ENCODE assay signal across 8 cellular contexts in genomic region chr20:62368629-62369507, GRCh38. TPM values are rescaled to one million over a fixed set of nuclear protein-coding genes. Genes with fewer than 3 reads are reported as not detected.
DNase-seq lines count a peak whose midpoint lies in the region; ATAC-seq and TF ChIP-seq lines count a peak whose summit lies in the region.

No MANE protein-coding gene starts in this region.

- peak; percentile 59 for TF ChIP-seq CTCF in CD14-positive monocyte (IDR thresholded peaks at IDR 0.05)
- TF ChIP-seq CTCF in body of pancreas (IDR thresholded peaks at IDR 0.05) = peak in 4 of 7 experiments; percentile 15 to 34 (median 20)
- peak in 1 of 2 experiments; percentile 45 for TF ChIP-seq CTCF in tibial artery (IDR thresholded peaks at IDR 0.05)

- intact Hi-C loops in CD14-positive monocyte (cut with micrococcal nuclease) (no loop called here), body of pancreas (cut with DNase I) (no loop called here), tibial artery (cut with DNase I; ENCODE audit: low total_unique reads) (no loop called here)

- H3K9me3 Mint-ChIP-seq in CD14-positive monocyte = peaks cover 0 to 10% (median 2%) of the 10 kb centered on the region in 7 donors
- no peaks in the 10 kb centered on the region for H3K9me3 Mint-ChIP-seq in activated T-cell treated with anti-CD3 and anti-CD28 coated beads, Interleukin-2, amount 50 U/mL, for 24 hours

- H3K36me3 ChIP-seq in body of pancreas (replicated peaks in 1 of 2; ENCODE audit: insufficient read depth in 1 of 2, low read depth in 2 of 2) = no peaks in the 10 kb centered on the region
- H3K36me3 ChIP-seq in tibial artery = no peaks in the 10 kb centered on the region

- DNase-seq in CD14-positive monocyte (ENCODE audit: low spot score) = no peak
- DNase-seq in HuH-7 (ENCODE audit: low spot score) = peak; percentile 97
- DNase-seq in body of pancreas = peak in 3 of 4 donors; percentile 54 to 72 (median 58)
- DNase-seq in kidney glomerular epithelial cell (lab: John Stamatoyannopoulos, UW) = peak; percentile 89
- peak in 1 of 2 donors; percentile 85 for DNase-seq in tibial artery
- DNase-seq in activated T-cell treated with anti-CD3 and anti-CD28 coated beads, Interleukin-2, amount 50 U/mL, for 24 hours = no peak

- TF ChIP-seq POLR2A in body of pancreas (IDR thresholded peaks at IDR 0.05) = no peak

- H3K36me3 Mint-ChIP-seq in CD14-positive monocyte = no peaks in the 10 kb centered on the region
- no peaks in the 10 kb centered on the region for H3K36me3 Mint-ChIP-seq in activated T-cell treated with anti-CD3 and anti-CD28 coated beads, Interleukin-2, amount 50 U/mL, for 24 hours (ENCODE audit: low read depth)

- H3K27me3 Mint-ChIP-seq in CD14-positive monocyte (ENCODE audit: low read depth in 3 of 3) = peaks cover 38 to 70% (median 59%) of the 10 kb centered on the region in 3 donors
- H3K27me3 Mint-ChIP-seq in activated T-cell treated with anti-CD3 and anti-CD28 coated beads, Interleukin-2, amount 50 U/mL, for 24 hours = peaks cover 42% of the 10 kb centered on the region

- H3K4me3 ChIP-seq in body of pancreas = no peak overlapping the region
- H3K4me3 ChIP-seq in tibial artery = peak overlapping the region; percentile 77 to 93

- H3K4me1 ChIP-seq in body of pancreas (peaks cover 60% of the 10 kb centered on the region), tibial artery (peaks cover 22 to 87% (median 74%) of the 10 kb centered on the region in 4 donors)

- 9 to 14% methylated on average over 4 to 23 of the region's 26 CpGs for WGBS in body of pancreas, 2 donors

- H3K4me3 Mint-ChIP-seq in CD14-positive monocyte = peak overlapping the region in 1 of 2 donors; percentile 85
- H3K4me3 Mint-ChIP-seq in activated T-cell treated with anti-CD3 and anti-CD28 coated beads, Interleukin-2, amount 50 U/mL, for 24 hours = no peak overlapping the region

- H3K27ac ChIP-seq in body of pancreas (peak overlapping the region in 3 of 4 donors; percentile 72 to 88 (median 86)), tibial artery (peak overlapping the region; percentile 96 to 98)

- H3K9me3 ChIP-seq in body of pancreas (no peaks in the 10 kb centered on the region), tibial artery (no peaks in the 10 kb centered on the region)

- H3K4me1 Mint-ChIP-seq in CD14-positive monocyte = peaks cover 11% of the 10 kb centered on the region
- H3K4me1 Mint-ChIP-seq in activated T-cell treated with anti-CD3 and anti-CD28 coated beads, Interleukin-2, amount 50 U/mL, for 24 hours (ENCODE audit: low read depth) = peaks cover 14% of the 10 kb centered on the region

- no peak overlapping the region for H3K27ac Mint-ChIP-seq in CD14-positive monocyte
- H3K27ac Mint-ChIP-seq in activated T-cell treated with anti-CD3 and anti-CD28 coated beads, Interleukin-2, amount 50 U/mL, for 24 hours = no peak overlapping the region

- H3K27me3 ChIP-seq in body of pancreas (no peaks in the 10 kb centered on the region), tibial artery (no peaks in the 10 kb centered on the region)

- ATAC-seq in body of pancreas (no peak), esophagus mucosa (no peak), HG03159 (IDR thresholded peaks at IDR 0.05; ENCODE audit: unreplicated experiment) (no peak)

RNA-seq across cellular contexts. Expression of gene LAMA5, which starts 1.8 kb away (rescaled TPM):
- polyA plus RNA-seq in CD14-positive monocyte = not detected
- total RNA-seq in body of pancreas = 100 to 1,000 TPM; 115 to 185 TPM
- total RNA-seq in esophagus mucosa = 83.4 TPM

RNA-seq across cellular contexts. Expression of gene RPS21, which starts 18.0 kb away (rescaled TPM):
- 100 to 1,000 TPM; 799 to 968 TPM for polyA plus RNA-seq in CD14-positive monocyte
- total RNA-seq in body of pancreas (100 to 1,000 TPM; 654 to 656 TPM), esophagus mucosa (1,745 TPM)

RNA-seq across cellular contexts. Expression of gene CABLES2, which starts 38.2 kb away (rescaled TPM):
- under 1 TPM; 0.60 to 0.61 TPM for polyA plus RNA-seq in CD14-positive monocyte
- total RNA-seq in body of pancreas = 1 to 10 TPM; 1.6 to 2.6 TPM
- 2.4 TPM for total RNA-seq in esophagus mucosa

RNA-seq across cellular contexts. Expression of gene RBBP8NL, which starts 58.5 kb away (rescaled TPM):
- polyA plus RNA-seq in CD14-positive monocyte = not detected
- total RNA-seq in body of pancreas (1 to 10 TPM; 2.3 TPM), esophagus mucosa (5.1 TPM)

Comparison
In these comparisons a context has a peak if more than half of its experiments do, and no peak if none do; other contexts are left out.
1. DNase-seq: peak in HuH-7 (single experiment), body of pancreas (3 of 4) and kidney glomerular epithelial cell (single experiment); none in CD14-positive monocyte (single experiment) and activated T-cell treated with anti-CD3 and anti-CD28 coated beads, Interleukin-2, amount 50 U/mL, for 24 hours (single experiment).
2. H3K4me3 ChIP-seq: peak in tibial artery (2 of 2); none in body of pancreas (0 of 2).